30 cellular contexts compared by ENCODE assay signal in genomic region chr17:10477701-10478100, GRCh38. TPM values are rescaled to one million over a fixed set of nuclear protein-coding genes. Genes with fewer than 3 reads are reported as not detected.
"Had no signal": no experiment of that assay in that cellular context is flagged by ENCODE, and none has a peak within 500 bp of the region (broad histone marks: within the 10 kb centered on the region; RNA-seq: fewer than 3 reads in every experiment).

No MANE protein-coding gene starts in this region.

- H3K4me1 ChIP-seq: ascending aorta had no signal

- FAIRE-seq: bronchial epithelial cell, TTC549 had no signal

- H3K9me3 ChIP-seq: ascending aorta had no signal

- H3K4me3 ChIP-seq: ascending aorta, cardiac muscle cell had no signal

- H3K36me3 ChIP-seq: ascending aorta, cardiac muscle cell had no signal

- ATAC-seq: activated CD8-positive, alpha-beta memory T cell treated with anti-CD3 and anti-CD28 coated beads, Interleukin-2, amount 10 ng/mL, durations not matched to agents 7 days and 5 days; activated CD8-positive, alpha-beta T cell treated with anti-CD3 and anti-CD28 coated beads, Interleukin-2, amount 10 ng/mL, durations not matched to agents 7 days and 5 days; activated naive CD8-positive, alpha-beta T cell treated with anti-CD3 and anti-CD28 coated beads, Interleukin-2, amount 50 U/mL, for 24 hours had no signal

- H3K27me3 ChIP-seq: ascending aorta, cardiac muscle cell had no signal

- H3K27ac ChIP-seq: ascending aorta, cardiac muscle cell, VCaP had no signal

- DNase-seq: activated B cell treated with CpG ODN at 0.5 μM for 24 hours; activated CD4-positive, alpha-beta memory T cell treated with anti-CD3 and anti-CD28 coated beads, Interleukin-2, amount 10 ng/mL, durations not matched to agents 7 days and 5 days; activated CD4-positive, alpha-beta T cell treated with anti-CD3 and anti-CD28 coated beads for 4 hours; activated CD4-positive, alpha-beta T cell treated with anti-CD3 and anti-CD28 coated beads, Interleukin-2, amount 10 ng/mL, durations not matched to agents 7 days and 5 days; activated CD4-positive, alpha-beta T cell treated with anti-CD3 and anti-CD28 coated beads, Interleukin-2, amount 50 U/mL, for 48 hours; activated CD4-positive, CD25-positive, alpha-beta regulatory T cell treated with anti-CD3 and anti-CD28 coated beads, Interleukin-2, amount 50 U/mL, for 72 hours; activated CD8-positive, alpha-beta memory T cell treated with anti-CD3 and anti-CD28 coated beads for 24 hours; activated CD8-positive, alpha-beta memory T cell treated with anti-CD3 and anti-CD28 coated beads, Interleukin-2, amount 10 ng/mL, durations not matched to agents 7 days and 5 days; activated CD8-positive, alpha-beta memory T cell treated with anti-CD3 and anti-CD28 coated beads, Interleukin-2, amount 50 U/mL, for 48 hours; activated CD8-positive, alpha-beta T cell treated with anti-CD3 and anti-CD28 coated beads, Interleukin-2, amount 10 ng/mL, durations not matched to agents 7 days and 5 days; activated effector memory CD4-positive, alpha-beta T cell treated with Interleukin-2 at 50 U/mL for 16 hours; activated gamma-delta T cell; activated naive CD4-positive, alpha-beta T cell treated with anti-CD3 and anti-CD28 coated beads, Interleukin-2, amount 10 ng/mL, durations not matched to agents 7 days and 5 days; activated naive CD4-positive, alpha-beta T cell treated with Interleukin-2 at 50 U/mL for 16 hours; activated naive CD8-positive, alpha-beta T cell treated with anti-CD3 and anti-CD28 coated beads, Interleukin-2, amount 10 ng/mL, durations not matched to agents 7 days and 5 days; activated naive CD8-positive, alpha-beta T cell treated with anti-CD3 and anti-CD28 coated beads, Interleukin-2, amount 50 U/mL, for 24 hours; activated T-cell treated with anti-CD3 and anti-CD28 coated beads, Interleukin-2, amount 50 U/mL, for 24 hours; activated T-cell treated with anti-CD3 and anti-CD28 coated beads, Interleukin-2, amount 50 U/mL, for 48 hours; amygdala; anterior cingulate cortex; caudate nucleus; cerebellar nuclear complex; T-helper 2 cell; T-helper 9 cell had no signal

RNA-seq across cellular contexts. Expression of gene MYH4, which starts 8.3 kb away (rescaled TPM):
- polyA plus RNA-seq: adipose tissue had no signal

RNA-seq across cellular contexts. Expression of gene MYH1, which starts 40.6 kb away (rescaled TPM):
- polyA plus RNA-seq: cardiac muscle cell had no signal

RNA-seq across cellular contexts. Expression of gene MYH8, which starts 56.0 kb away (rescaled TPM):
- polyA plus RNA-seq: adipose tissue, cardiac muscle cell had no signal
